Comparison of ENCODE assay signal across 25 cellular contexts in the genomic region with DNA sequence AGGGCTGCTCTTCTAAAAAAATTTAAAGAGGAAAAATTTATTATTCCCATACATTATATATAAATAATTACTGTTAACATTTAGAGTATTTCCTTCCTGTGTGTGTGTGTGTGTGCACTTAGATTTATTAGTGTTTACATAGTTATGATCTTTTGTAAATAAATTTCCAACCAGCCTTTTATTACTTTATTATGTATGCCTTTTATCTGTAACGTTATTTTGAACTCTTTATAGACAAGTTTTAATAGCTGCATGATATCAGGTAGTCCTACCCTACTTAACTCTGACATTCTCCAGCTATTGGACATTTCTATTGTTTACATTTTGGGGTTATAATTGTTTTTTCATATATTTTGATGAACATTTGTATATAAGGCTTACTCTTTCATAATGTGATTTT. TPM values are rescaled to one million over a fixed set of nuclear protein-coding genes. Genes with fewer than 3 reads are reported as not detected.
A peak's percentile ranks its signal among the peaks of the same experiment; 100 is the strongest.
DNase-seq lines count a peak whose midpoint lies in the region; ATAC-seq, FAIRE-seq and TF ChIP-seq lines count a peak whose summit lies in the region.
"Had no signal": no experiment of that assay in that cellular context is flagged by ENCODE, and none has a peak within 500 bp of the region (broad histone marks: within the 10 kb centered on the region; RNA-seq: fewer than 3 reads in every experiment).

No MANE protein-coding gene starts in this region.

- H3K9me3 ChIP-seq in HEK293 (ENCODE audit: control insufficient read depth, insufficient read depth, low read depth, low read length) (no peaks in the 10 kb centered on the region), PC-3 (ENCODE audit: low read length) (no peaks in the 10 kb centered on the region), small intestine (ENCODE audit: control insufficient read depth, low read depth) (no peaks in the 10 kb centered on the region), upper lobe of right lung (no peaks in the 10 kb centered on the region)
- H3K9me3 ChIP-seq: A549, Caco-2 had no signal

- DNase-seq in PC-3 (no peak), left colon (no peak), small intestine (peak; percentile 32), upper lobe of right lung (no peak), DMS153 treated with DMSO at 0.1 percent for 48 hours (lab: John Stamatoyannopoulos, UW; ENCODE audit: unreplicated experiment) (no peak)
- DNase-seq: AML-193; Caco-2; Calu3; CD4-positive, alpha-beta T cell; CD8-positive, alpha-beta T cell; DMS53; DMS79; DND-41; EL; GDM1 had no signal

- no peaks in the 10 kb centered on the region for H3K4me1 ChIP-seq in HEK293 (ENCODE audit: control insufficient read depth, insufficient read depth, low read length)
- H3K4me1 ChIP-seq in PC-3 (ENCODE audit: insufficient read depth, low read length), result peaks cover 11% of the 10 kb centered on the region
- H3K4me1 ChIP-seq in small intestine (ENCODE audit: control insufficient read depth in 2 of 2, insufficient read depth in 1 of 2, low read depth in 1 of 2, low read length in 1 of 2), result no peaks in the 10 kb centered on the region
- H3K4me1 ChIP-seq in upper lobe of right lung, result no peaks in the 10 kb centered on the region
- H3K4me1 ChIP-seq: A549, Caco-2 had no signal

- no peaks in the 10 kb centered on the region for H3K79me2 ChIP-seq in PC-3 (ENCODE audit: low read length)

- H3F3A ChIP-seq in PC-3 (ENCODE audit: low read length, unreplicated experiment), result no peaks in the 10 kb centered on the region

- H3K9ac ChIP-seq in PC-3 (ENCODE audit: low read length), result no peak overlapping the region
- H3K9ac ChIP-seq: BLaER1 treated with 17β-estradiol and CSF1 and Interleukin-3, amounts not matched to agents 10 nM and 100 nM had no signal

- FAIRE-seq in small intestine (lab: Jason Lieb, UNC), result peak; percentile 64
- FAIRE-seq: A549, D721Med, GM12878, GM12892, GM18507 had no signal

- no peak overlapping the region for H3K4me2 ChIP-seq in PC-3 (ENCODE audit: low read length)
- H3K4me2 ChIP-seq: A549; BLaER1 treated with 17β-estradiol and CSF1 and Interleukin-3, amounts not matched to agents 10 nM and 100 nM had no signal

- no peak overlapping the region for H3K27ac ChIP-seq in HEK293 (ENCODE audit: extremely low read depth, low read depth, low read length)
- H3K27ac ChIP-seq in PC-3 (ENCODE audit: low read length), result no peak overlapping the region
- H3K27ac ChIP-seq in small intestine (ENCODE audit: low read depth in 1 of 2, low read length in 1 of 2), result no peak overlapping the region
- H3K27ac ChIP-seq in upper lobe of right lung, result no peak overlapping the region
- H3K27ac ChIP-seq: 22Rv1; A549; BLaER1 treated with 17β-estradiol and CSF1 and Interleukin-3, amounts not matched to agents 10 nM and 100 nM; C4-2B had no signal

- H3K36me3 ChIP-seq in HEK293 (ENCODE audit: control insufficient read depth in 2 of 2, insufficient read depth in 1 of 2, low read length in 2 of 2) (peaks cover 0 to 35% of the 10 kb centered on the region in 2 experiments; a peak in 1 of 3 replicates), PC-3 (ENCODE audit: low read depth, low read length) (no peaks in the 10 kb centered on the region), small intestine (ENCODE audit: control insufficient read depth in 2 of 2, insufficient read depth in 2 of 2, low read length in 2 of 2) (no peaks in the 10 kb centered on the region), upper lobe of right lung (peaks cover 29% of the 10 kb centered on the region)

- BruUV-seq in PC-3 (replicated peaks; lab: Mats Ljungman, UMichigan), result no TSS peak

- POLR2A ChIA-PET in HEK293 (lab: Yijun Ruan, JAX), result no interaction called here
- POLR2A ChIA-PET in PC-3 (lab: Charles Lee; ENCODE audit: unreplicated experiment), result interaction anchor here (0.6 kb wide), 1 partner anchor 126 kb away, joined by 19 read pairs; the partner anchor contains the start of gene COPS4

- TF ChIP-seq CTCF in HEK293 (tag by site-specific recombination; IDR thresholded peaks at IDR 0.05) (no peak), PC-3 (conservative IDR thresholded peaks at IDR 0.05; ENCODE audit: low read depth, low read length) (no peak), upper lobe of right lung (IDR thresholded peaks at IDR 0.05) (no peak)

- intact Hi-C loops in PC-3 (cut with micrococcal nuclease) (no loop called here), left colon (cut with DNase I, micrococcal nuclease) (no loop called here), upper lobe of right lung (cut with DNase I) (no loop called here)

- H3K27me3 ChIP-seq in PC-3 (ENCODE audit: low read length) (no peaks in the 10 kb centered on the region), small intestine (ENCODE audit: control insufficient read depth in 2 of 2, insufficient read depth in 2 of 2, low read length in 2 of 2) (no peaks in the 10 kb centered on the region), upper lobe of right lung (no peaks in the 10 kb centered on the region)
- H3K27me3 ChIP-seq: BLaER1 treated with 17β-estradiol and CSF1 and Interleukin-3, amounts not matched to agents 10 nM and 100 nM had no signal

- 4 to 38% (median 25%) methylated on average over 1 of the region's 1 CpG for WGBS in small intestine, 3 donors

- CTCF ChIA-PET in HEK293 (lab: Yijun Ruan, JAX) (no interaction called here), PC-3 (lab: Charles Lee) (no interaction called here)

- H3K4me3 ChIP-seq in HEK293 (ENCODE audit: low read depth, low read length) (no peak overlapping the region), PC-3 (ENCODE audit: low read length) (no peak overlapping the region), small intestine (ENCODE audit: low read depth in 1 of 2, low read length in 2 of 2) (no peak overlapping the region), upper lobe of right lung (no peak overlapping the region)
- H3K4me3 ChIP-seq: A549; BLaER1 treated with 17β-estradiol and CSF1 and Interleukin-3, amounts not matched to agents 10 nM and 100 nM; GM12878 had no signal

- H3K9me2 ChIP-seq in PC-3 (replicated peaks; ENCODE audit: low read length), result no peaks in the 10 kb centered on the region

- no peak overlapping the region for H2AFZ ChIP-seq in PC-3 (ENCODE audit: low read length)

- no peaks in the 10 kb centered on the region for H4K20me1 ChIP-seq in PC-3 (ENCODE audit: low read length)
- H4K20me1 ChIP-seq: BLaER1 treated with 17β-estradiol and CSF1 and Interleukin-3, amounts not matched to agents 10 nM and 100 nM had no signal

- ATAC-seq in PC-3 (peak; percentile 76), left colon (peak; percentile 70), GM21825 (IDR thresholded peaks at IDR 0.05; ENCODE audit: unreplicated experiment) (no peak), upper lobe of right lung (no peak)
- ATAC-seq: A549; CD8-positive, alpha-beta T cell; GM12878 had no signal

TF ChIP-seq in HEK293, 187 proteins besides CTCF, POLR2A, EP300 and RAD21:
- TF ChIP-seq ZNF114 (tag by site-specific recombination; IDR thresholded peaks at IDR 0.05), result no peak
- TF ChIP-seq, protein P1, sequence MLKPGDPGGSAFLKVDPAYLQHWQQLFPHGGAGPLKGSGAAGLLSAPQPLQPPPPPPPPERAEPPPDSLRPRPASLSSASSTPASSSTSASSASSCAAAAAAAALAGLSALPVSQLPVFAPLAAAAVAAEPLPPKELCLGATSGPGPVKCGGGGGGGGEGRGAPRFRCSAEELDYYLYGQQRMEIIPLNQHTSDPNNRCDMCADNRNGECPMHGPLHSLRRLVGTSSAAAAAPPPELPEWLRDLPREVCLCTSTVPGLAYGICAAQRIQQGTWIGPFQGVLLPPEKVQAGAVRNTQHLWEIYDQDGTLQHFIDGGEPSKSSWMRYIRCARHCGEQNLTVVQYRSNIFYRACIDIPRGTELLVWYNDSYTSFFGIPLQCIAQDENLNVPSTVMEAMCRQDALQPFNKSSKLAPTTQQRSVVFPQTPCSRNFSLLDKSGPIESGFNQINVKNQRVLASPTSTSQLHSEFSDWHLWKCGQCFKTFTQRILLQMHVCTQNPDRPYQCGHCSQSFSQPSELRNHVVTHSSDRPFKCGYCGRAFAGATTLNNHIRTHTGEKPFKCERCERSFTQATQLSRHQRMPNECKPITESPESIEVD (tag by site-specific recombination; IDR thresholded peaks at IDR 0.05), result 0 out of 2 replicates have a peak, but pooled peaks have one; percentile 10
- no peak for TF ChIP-seq ZNF549 (tag by site-specific recombination; IDR thresholded peaks at IDR 0.05)
- TF ChIP-seq ZNF24 (tag by site-specific recombination; IDR thresholded peaks at IDR 0.05), result no peak
- TF ChIP-seq IKZF3 (tag by site-specific recombination; IDR thresholded peaks at IDR 0.05), result no peak

RNA-seq across cellular contexts. Expression of gene THAP9, which starts 8.8 kb away (rescaled TPM):
- total RNA-seq in PC-3 (2014; rRNA removed) (3.2 and 3.3 TPM in 2 replicates), left colon (1 to 10 TPM; 2.4 to 2.5 TPM), upper lobe of right lung (3.8 TPM)
- polyA plus RNA-seq in small intestine, result 1 to 10 TPM in 2 of 3 donors, under 1 TPM in 1; 0.54 to 2.9 (median 2.1) TPM

RNA-seq across cellular contexts. Expression of gene SEC31A, which starts 18.4 kb away (rescaled TPM):
- total RNA-seq in PC-3 (2014; rRNA removed) (47.4 and 77.1 TPM in 2 replicates), left colon (100 to 1,000 TPM; 172 to 176 TPM), upper lobe of right lung (199 TPM)
- polyA plus RNA-seq in small intestine, result 100 to 1,000 TPM in 2 of 3 donors, 10 to 100 TPM in 1; 95.3 to 204 (median 124) TPM

Comparison
In these comparisons a context has a peak if more than half of its experiments do, and no peak if none do; other contexts are left out.
1. ATAC-seq: peak in PC-3 (single experiment) and left colon (single experiment); none in GM21825 (single experiment) and upper lobe of right lung (single experiment).